ENCODE assay signal across 8 cellular contexts in genomic region chr1:40532844-40533424, GRCh38. TPM values are rescaled to one million over a fixed set of nuclear protein-coding genes. Genes with fewer than 3 reads are reported as not detected.
A peak's percentile ranks its signal among the peaks of the same experiment; 100 is the strongest.
DNase-seq lines count a peak whose midpoint lies in the region; ATAC-seq and TF ChIP-seq lines count a peak whose summit lies in the region.

No MANE protein-coding gene starts in this region.

- no peaks in the 10 kb centered on the region for H3K4me1 ChIP-seq in mesendoderm (ENCODE audit: control insufficient read depth, low read depth, low read length)

- no peak overlapping the region for H3K18ac ChIP-seq in mesendoderm (ENCODE audit: low read length)

- no peak overlapping the region for H3K56ac ChIP-seq in mesendoderm (ENCODE audit: low read length)

- no peaks in the 10 kb centered on the region for H3K27me3 ChIP-seq in mesendoderm (ENCODE audit: insufficient read depth, low read length, poor library complexity)

- H3K79me2 ChIP-seq in mesendoderm (ENCODE audit: control insufficient read depth, insufficient read depth, low read length), result no peaks in the 10 kb centered on the region

- H2BK120ac ChIP-seq in mesendoderm (ENCODE audit: low read depth, low read length), result no peak overlapping the region

- no peak overlapping the region for H3K4me2 ChIP-seq in mesendoderm (ENCODE audit: low read length)

- no peak overlapping the region for H2BK5ac ChIP-seq in mesendoderm (ENCODE audit: low read length)

- no peaks in the 10 kb centered on the region for H3K79me1 ChIP-seq in mesendoderm (ENCODE audit: low read length)

- no peak overlapping the region for H3K4me3 ChIP-seq in mesendoderm (ENCODE audit: low read length)

- DNase-seq in 8988T, result peak; percentile 20
- DNase-seq in EL, result peak; percentile 65
- peak; percentile 18 to 43 for DNase-seq in SHP77 (lab: John Stamatoyannopoulos, UW)
- peak; percentile 76 for DNase-seq in cerebellar cortex (ENCODE audit: low spot score)
- peak; percentile 73 for DNase-seq in mesendoderm

- H3K9ac ChIP-seq in mesendoderm (ENCODE audit: low read length), result no peak overlapping the region

- no peak overlapping the region for H4K5ac ChIP-seq in mesendoderm (ENCODE audit: low read length)

- no peak overlapping the region for H4K8ac ChIP-seq in mesendoderm (ENCODE audit: low read depth, low read length)

- no peaks in the 10 kb centered on the region for H3K36me3 ChIP-seq in mesendoderm (ENCODE audit: control insufficient read depth, insufficient read depth, low read length)

- H3K4ac ChIP-seq in mesendoderm (ENCODE audit: low read depth, low read length), result no peak overlapping the region

- H3K23ac ChIP-seq in mesendoderm (ENCODE audit: low read length), result no peak overlapping the region

- no peak overlapping the region for H3K27ac ChIP-seq in mesendoderm (ENCODE audit: low read depth, low read length)

- peak; percentile 67 for TF ChIP-seq CTCF in LNCAP (IDR thresholded peaks at IDR 0.05)

- ATAC-seq in GM18909 (IDR thresholded peaks at IDR 0.05; ENCODE audit: poor library complexity, unreplicated experiment), result no peak
- no peak for ATAC-seq in GM21723 (IDR thresholded peaks at IDR 0.05; ENCODE audit: unreplicated experiment)

- no peak overlapping the region for H2BK15ac ChIP-seq in mesendoderm (replicated peaks; ENCODE audit: low read depth)

- no peak overlapping the region for H2AK5ac ChIP-seq in mesendoderm (ENCODE audit: low read length)

RNA-seq across cellular contexts. Expression of gene ZNF684, which starts 1.5 kb away (rescaled TPM):
- polyA plus RNA-seq in mesendoderm (2013, experiment 1 of 2), result 3.8 TPM
- polyA plus RNA-seq in mesendoderm (2013, experiment 2 of 2), result 3.4 TPM

RNA-seq across cellular contexts. Expression of gene EXO5, which starts 24.4 kb away (rescaled TPM):
- 6.5 TPM for polyA plus RNA-seq in mesendoderm (2013, experiment 1 of 2)
- polyA plus RNA-seq in mesendoderm (2013, experiment 2 of 2), result 6.2 TPM

RNA-seq across cellular contexts. Expression of gene ZFP69, which starts 55.8 kb away (rescaled TPM):
- polyA plus RNA-seq in mesendoderm (2013, experiment 1 of 2), result 2.8 TPM
- 2.9 TPM for polyA plus RNA-seq in mesendoderm (2013, experiment 2 of 2)

Comparison
In these comparisons a context has a peak if more than half of its experiments do, and no peak if none do; other contexts are left out.
1. DNase-seq: peak in every context shown above with its lines; median percentile 76 in cerebellar cortex; 73 in mesendoderm; 65 in EL; 30 in SHP77; 20 in 8988T.